11 cellular contexts compared by ENCODE assay signal in genomic region chr2:123153041-123153440, GRCh38.
"Had no signal": no experiment of that assay in that cellular context is flagged by ENCODE, and none has a peak within 500 bp of the region (broad histone marks: within the 10 kb centered on the region; RNA-seq: fewer than 3 reads in every experiment).

No MANE protein-coding gene starts in this region.

- H3K9me3 ChIP-seq: HAP-1 had no signal

- FAIRE-seq: H1, H54 had no signal

- H2AFZ ChIP-seq: GM23248, GM23338 had no signal

- H3K4me1 ChIP-seq: HAP-1 had no signal

- H3K9me3 Mint-ChIP-seq: GM23338, H9 had no signal

- ATAC-seq: GM23338, HCT116 had no signal

- H3K27ac Mint-ChIP-seq: GM23338, H9, HFFc6 had no signal

- H3K4me3 ChIP-seq: GM23248, GM23338, HAP-1 had no signal

- H3K36me3 ChIP-seq: HAP-1 had no signal

- H3K4me1 Mint-ChIP-seq: GM23338, H9 had no signal

- DNase-seq: GM23248, GOT3, H7, H9, HCEC 1CT, HFFc6 had no signal

- H3K4me3 Mint-ChIP-seq: GM23338, H9, HFFc6 had no signal

- H3K9ac ChIP-seq: GM23248 had no signal

- H3K27ac ChIP-seq: GM23248 had no signal

- H3K4me2 ChIP-seq: GM23338 had no signal
